Comparison of ENCODE assay signal across 8 cellular contexts in genomic region chr17:40191237-40192208, GRCh38. TPM values are rescaled to one million over a fixed set of nuclear protein-coding genes. Genes with fewer than 3 reads are reported as not detected.
DNase-seq lines count a peak whose midpoint lies in the region; ATAC-seq, FAIRE-seq and TF ChIP-seq lines count a peak whose summit lies in the region.

No MANE protein-coding gene starts in this region.

- peaks cover 37% of the 10 kb centered on the region for H3K4me1 ChIP-seq in HepG2 (ENCODE audit: insufficient read depth, low read length)

- in situ Hi-C loops in HepG2 (cut with HindIII; ENCODE audit: extremely low pct_ligation_motif_present, low pct_unique_long_range_greater_than_20kb) = no loop called here

- peak overlapping the region; percentile 91 for H3K4me2 ChIP-seq in HepG2 (ENCODE audit: low read depth, low read length)

- TF ChIP-seq RAD21 in HepG2 (CRISPR knock-in tag; IDR thresholded peaks at IDR 0.05) = peak; percentile 50

- no peaks in the 10 kb centered on the region for H3K9me3 ChIP-seq in HepG2 (ENCODE audit: low read length)

- BruUV-seq in HepG2 (replicated peaks; lab: Mats Ljungman, UMichigan) = no TSS peak

- no peaks in the 10 kb centered on the region for H3K79me2 ChIP-seq in HepG2 (ENCODE audit: insufficient read depth, low read length)

- intact Hi-C loops in activated CD4-positive, alpha-beta T cell treated with anti-CD3 and anti-CD28 coated beads, Interleukin-2, amount 10 ng/mL, durations not matched to agents 24 days and 14 days (cut with micrococcal nuclease) = loop anchor here (1.0 to 10.0 kb wide), 2 partner anchors 78 to 177 kb away; partner anchors contain the start of gene CSF3
- intact Hi-C loops in HepG2 (cut with micrococcal nuclease; ENCODE audit: unreplicated experiment) = loop anchor here (2.0 kb wide), 1 partner anchor 179 kb away; no protein-coding TSS in a partner anchor

- H3K9me3 Mint-ChIP-seq in activated CD4-positive, alpha-beta T cell treated with anti-CD3 and anti-CD28 coated beads, Interleukin-2, amount 10 ng/mL, durations not matched to agents 24 days and 14 days = no peaks in the 10 kb centered on the region

- H3K4me3 ChIP-seq in HepG2 (replicated peaks in 1 of 3; ENCODE audit: insufficient read depth in 1 of 3, low read depth in 2 of 3, low read length in 3 of 3) = peak overlapping the region; percentile 61 to 80 (median 79)

- H4K20me1 ChIP-seq in HepG2 (ENCODE audit: insufficient read depth, low read length) = no peaks in the 10 kb centered on the region

- TF ChIP-seq EP300 in HepG2 (IDR thresholded peaks at IDR 0.05; ENCODE audit: low read depth in 2 of 2, low read length in 2 of 2) (no peak), HepG2 (CRISPR knock-in tag; IDR thresholded peaks at IDR 0.05; ENCODE audit: borderline replicate concordance) (no peak)

- peaks cover 11% of the 10 kb centered on the region for H3K4me1 Mint-ChIP-seq in activated CD4-positive, alpha-beta T cell treated with anti-CD3 and anti-CD28 coated beads, Interleukin-2, amount 10 ng/mL, durations not matched to agents 24 days and 14 days

- POLR2A ChIA-PET in HepG2 (lab: Yijun Ruan, JAX) = interaction anchor here (0.7 to 2.5 kb wide), 9 partner anchors 8 to 171 kb away, joined by 3 to 12 read pairs (median 4); partner anchors contain the start of gene CASC3

- CTCF ChIA-PET in HepG2 (lab: Yijun Ruan, JAX; ENCODE audit: low intra/inter-chr PET ratio, low total read pairs) = interaction anchor here (0.9 to 2.2 kb wide), 4 partner anchors 10 to 178 kb away, joined by 4 to 14 read pairs (median 8); no protein-coding TSS in a partner anchor

- 36% methylated on average over 49 of the region's 60 CpGs for WGBS in HepG2 (ENCODE audit: low lambda C conversion rate)

- H3K9ac ChIP-seq in HepG2 (ENCODE audit: insufficient read depth, low read depth, low read length) = peak overlapping the region; percentile 53; the same call in 1 of the 2 replicates

- no peaks in the 10 kb centered on the region for H3K27me3 ChIP-seq in HepG2 (ENCODE audit: control insufficient read depth in 1 of 2, insufficient read depth in 2 of 2, low read length in 2 of 2)

- H3K27ac Mint-ChIP-seq in activated CD4-positive, alpha-beta T cell treated with anti-CD3 and anti-CD28 coated beads, Interleukin-2, amount 10 ng/mL, durations not matched to agents 24 days and 14 days = peak overlapping the region; percentile 76

- H3K36me3 Mint-ChIP-seq in activated CD4-positive, alpha-beta T cell treated with anti-CD3 and anti-CD28 coated beads, Interleukin-2, amount 10 ng/mL, durations not matched to agents 24 days and 14 days (ENCODE audit: low read depth) = peaks cover 6% of the 10 kb centered on the region

- peak overlapping the region; percentile 85 for H3K4me3 Mint-ChIP-seq in activated CD4-positive, alpha-beta T cell treated with anti-CD3 and anti-CD28 coated beads, Interleukin-2, amount 10 ng/mL, durations not matched to agents 24 days and 14 days

- peak; percentile 76 for ATAC-seq in HepG2

- no peaks in the 10 kb centered on the region for H3K36me3 ChIP-seq in HepG2 (replicated peaks in 1 of 2; ENCODE audit: control insufficient read depth in 1 of 2, insufficient read depth in 2 of 2, low read length in 2 of 2)

- H3K27me3 Mint-ChIP-seq in activated CD4-positive, alpha-beta T cell treated with anti-CD3 and anti-CD28 coated beads, Interleukin-2, amount 10 ng/mL, durations not matched to agents 24 days and 14 days = peaks cover 6% of the 10 kb centered on the region

- H3K27ac ChIP-seq in HepG2 (ENCODE audit: extremely low read length, insufficient read depth, low read length) = peak overlapping the region; percentile 53

- H2AFZ ChIP-seq in HepG2 (ENCODE audit: low read length) = no peak overlapping the region

- peak; percentile 76 for FAIRE-seq in HepG2 (lab: Jason Lieb, UNC)
- FAIRE-seq in urothelium cell line (lab: Jason Lieb, UNC) = no peak

- no peak for TF ChIP-seq POLR2A in HepG2 (IDR thresholded peaks at IDR 0.05; ENCODE audit: insufficient read depth in 1 of 2, low read depth in 2 of 2, low read length in 2 of 2)

- TF ChIP-seq CTCF in HepG2 (CRISPR knock-in tag; IDR thresholded peaks at IDR 0.05) = peak; percentile 96

- peak; percentile 61 for DNase-seq in DMS79 (lab: John Stamatoyannopoulos, UW)
- peak; percentile 42 for DNase-seq in GOT3 (lab: John Stamatoyannopoulos, UW)
- peak; percentile 78 for DNase-seq in NCI-H1694 treated with DMSO at 0.1 percent for 48 hours (lab: John Stamatoyannopoulos, UW)
- peak; percentile 91 for DNase-seq in activated CD4-positive, alpha-beta T cell treated with anti-CD3 and anti-CD28 coated beads, Interleukin-2, amount 10 ng/mL, durations not matched to agents 24 days and 14 days
- DNase-seq in dermis blood vessel endothelial cell = peak; percentile 90
- DNase-seq in HepG2 (ENCODE audit: low spot score) = peak; percentile 71
- DNase-seq in stimulated activated CD4-positive, alpha-beta T cell treated with anti-CD3 and anti-CD28 coated beads, Interleukin-2, amount 100 ng/mL, for 48 hours = peak; percentile 56 to 57
- no peak for DNase-seq in urothelium cell line (ENCODE audit: low spot score)

RNA-seq across cellular contexts. Expression of gene RAPGEFL1, which starts 14.3 kb away (rescaled TPM):
- total RNA-seq in activated CD4-positive, alpha-beta T cell treated with anti-CD3 and anti-CD28 coated beads, Interleukin-2, amount 10 ng/mL, durations not matched to agents 24 days and 14 days = 11.5 and 11.9 TPM in 2 replicates
- total RNA-seq in dermis blood vessel endothelial cell = 1.4 and 1.9 TPM in 2 replicates
- 1.1 and 4.5 TPM in 2 replicates for total RNA-seq in HepG2 (2016; rRNA removed; fragmentation: Illumina TruSeq; extraction: Trizol)
- total RNA-seq in HepG2 (2016; cell fraction: cytosol; rRNA removed; fragmentation: Illumina TruSeq; extraction: Trizol; ENCODE audit: low read depth) = 1.5 and 1.9 TPM in 2 replicates
- total RNA-seq in HepG2 (2016; cell fraction: insoluble cytoplasmic fraction; rRNA removed; fragmentation: Illumina TruSeq; extraction: Trizol) = 1.3 and 2.7 TPM in 2 replicates
- 1.7 TPM in 2 replicates for total RNA-seq in HepG2 (2016; cell fraction: membrane; rRNA removed; fragmentation: Illumina TruSeq; extraction: Trizol)
- 4.2 and 4.8 TPM in 2 replicates for total RNA-seq in HepG2 (2016; cell fraction: nucleus; rRNA removed; fragmentation: Illumina TruSeq; extraction: Trizol)
- polyA plus RNA-seq in HepG2 (2011; rRNA removed) = 7.3 and 7.8 TPM in 2 replicates
- polyA plus RNA-seq in HepG2 (2011; cell fraction: cytosol; rRNA removed) = 1.8 and 1.9 TPM in 2 replicates
- 53.9 and 60.7 TPM in 2 replicates for polyA plus RNA-seq in HepG2 (2011; cell fraction: nucleus; rRNA removed)
- 6.4 and 8.2 TPM in 2 replicates for polyA plus RNA-seq in HepG2 (2012)
- 0.27 and 0.35 TPM in 2 replicates for polyA plus RNA-seq in HepG2 (2016; cell fraction: cytosol; fragmentation: Illumina TruSeq; extraction: Trizol; ENCODE audit: low read depth)
- polyA plus RNA-seq in HepG2 (2016; cell fraction: insoluble cytoplasmic fraction; fragmentation: Illumina TruSeq; extraction: Trizol; ENCODE audit: low read depth) = 1.6 and 2.4 TPM in 2 replicates
- 0.85 and 0.91 TPM in 2 replicates for polyA plus RNA-seq in HepG2 (2016; cell fraction: membrane; fragmentation: Illumina TruSeq; extraction: Trizol; ENCODE audit: low read depth)
- 23.6 and 26.4 TPM in 2 replicates for polyA plus RNA-seq in HepG2 (2016; cell fraction: nucleus; fragmentation: Illumina TruSeq; extraction: Trizol; ENCODE audit: insufficient read depth, low read depth)
- polyA minus RNA-seq in HepG2 (2011; rRNA and poly(A)+ RNA removed; ENCODE audit: low replicate concordance) = 4.9 and 19.9 TPM in 2 replicates
- polyA minus RNA-seq in HepG2 (2011; cell fraction: cytosol; rRNA and poly(A)+ RNA removed) = 0.53 and 1.3 TPM in 2 replicates
- 10.6 and 13.8 TPM in 2 replicates for polyA minus RNA-seq in HepG2 (2011; cell fraction: nucleus; rRNA and poly(A)+ RNA removed)

RNA-seq across cellular contexts. Expression of gene WIPF2, which starts 27.6 kb away (rescaled TPM):
- total RNA-seq in activated CD4-positive, alpha-beta T cell treated with anti-CD3 and anti-CD28 coated beads, Interleukin-2, amount 10 ng/mL, durations not matched to agents 24 days and 14 days = 19.9 and 25.5 TPM in 2 replicates
- total RNA-seq in dermis blood vessel endothelial cell (8.5 and 15.5 TPM in 2 replicates), HepG2 (2016; rRNA removed; fragmentation: Illumina TruSeq; extraction: Trizol) (10.8 and 11.8 TPM in 2 replicates)
- 1.2 and 1.4 TPM in 2 replicates for total RNA-seq in HepG2 (2016; cell fraction: cytosol; rRNA removed; fragmentation: Illumina TruSeq; extraction: Trizol; ENCODE audit: low read depth)
- total RNA-seq in HepG2 (2016; cell fraction: insoluble cytoplasmic fraction; rRNA removed; fragmentation: Illumina TruSeq; extraction: Trizol) = 11.1 and 11.4 TPM in 2 replicates
- total RNA-seq in HepG2 (2016; cell fraction: membrane; rRNA removed; fragmentation: Illumina TruSeq; extraction: Trizol) = 7.1 and 7.4 TPM in 2 replicates
- 8.5 and 10.1 TPM in 2 replicates for total RNA-seq in HepG2 (2016; cell fraction: nucleus; rRNA removed; fragmentation: Illumina TruSeq; extraction: Trizol)
- polyA plus RNA-seq in HepG2 (2011; rRNA removed) = 7.2 and 8.3 TPM in 2 replicates
- 3.3 and 3.9 TPM in 2 replicates for polyA plus RNA-seq in HepG2 (2011; cell fraction: cytosol; rRNA removed)
- 6.3 and 6.8 TPM in 2 replicates for polyA plus RNA-seq in HepG2 (2011; cell fraction: nucleus; rRNA removed)
- polyA plus RNA-seq in HepG2 (2012) = 16.2 and 16.9 TPM in 2 replicates
- 1.7 and 1.9 TPM in 2 replicates for polyA plus RNA-seq in HepG2 (2016; cell fraction: cytosol; fragmentation: Illumina TruSeq; extraction: Trizol; ENCODE audit: low read depth)
- polyA plus RNA-seq in HepG2 (2016; cell fraction: insoluble cytoplasmic fraction; fragmentation: Illumina TruSeq; extraction: Trizol; ENCODE audit: low read depth) = 14.6 and 18.9 TPM in 2 replicates
- polyA plus RNA-seq in HepG2 (2016; cell fraction: membrane; fragmentation: Illumina TruSeq; extraction: Trizol; ENCODE audit: low read depth) = 4.5 and 5.5 TPM in 2 replicates
- 17.7 and 23.9 TPM in 2 replicates for polyA plus RNA-seq in HepG2 (2016; cell fraction: nucleus; fragmentation: Illumina TruSeq; extraction: Trizol; ENCODE audit: insufficient read depth, low read depth)
- 10.7 and 12.1 TPM in 2 replicates for polyA minus RNA-seq in HepG2 (2011; rRNA and poly(A)+ RNA removed; ENCODE audit: low replicate concordance)
- polyA minus RNA-seq in HepG2 (2011; cell fraction: cytosol; rRNA and poly(A)+ RNA removed) = 8.1 and 9.5 TPM in 2 replicates
- 7.2 and 8.5 TPM in 2 replicates for polyA minus RNA-seq in HepG2 (2011; cell fraction: nucleus; rRNA and poly(A)+ RNA removed)

RNA-seq across cellular contexts. Expression of gene CASC3, which starts 51.2 kb away (rescaled TPM):
- total RNA-seq in activated CD4-positive, alpha-beta T cell treated with anti-CD3 and anti-CD28 coated beads, Interleukin-2, amount 10 ng/mL, durations not matched to agents 24 days and 14 days = 108 and 109 TPM in 2 replicates
- total RNA-seq in dermis blood vessel endothelial cell (26.4 and 31.6 TPM in 2 replicates), HepG2 (2016; rRNA removed; fragmentation: Illumina TruSeq; extraction: Trizol) (29.6 and 30.8 TPM in 2 replicates)
- 27.8 and 32.3 TPM in 2 replicates for total RNA-seq in HepG2 (2016; cell fraction: cytosol; rRNA removed; fragmentation: Illumina TruSeq; extraction: Trizol; ENCODE audit: low read depth)
- total RNA-seq in HepG2 (2016; cell fraction: insoluble cytoplasmic fraction; rRNA removed; fragmentation: Illumina TruSeq; extraction: Trizol) = 26.4 and 32.2 TPM in 2 replicates
- 28.8 and 30.1 TPM in 2 replicates for total RNA-seq in HepG2 (2016; cell fraction: membrane; rRNA removed; fragmentation: Illumina TruSeq; extraction: Trizol)
- 30.8 and 38.1 TPM in 2 replicates for total RNA-seq in HepG2 (2016; cell fraction: nucleus; rRNA removed; fragmentation: Illumina TruSeq; extraction: Trizol)
- 60.9 and 62.9 TPM in 2 replicates for polyA plus RNA-seq in HepG2 (2011; rRNA removed)
- 25.1 and 35.9 TPM in 2 replicates for polyA plus RNA-seq in HepG2 (2011; cell fraction: cytosol; rRNA removed)
- 142 and 152 TPM in 2 replicates for polyA plus RNA-seq in HepG2 (2011; cell fraction: nucleus; rRNA removed)
- polyA plus RNA-seq in HepG2 (2012) = 70.7 and 76.1 TPM in 2 replicates
- 5.4 and 6.1 TPM in 2 replicates for polyA plus RNA-seq in HepG2 (2016; cell fraction: cytosol; fragmentation: Illumina TruSeq; extraction: Trizol; ENCODE audit: low read depth)
- 32.0 and 41.3 TPM in 2 replicates for polyA plus RNA-seq in HepG2 (2016; cell fraction: insoluble cytoplasmic fraction; fragmentation: Illumina TruSeq; extraction: Trizol; ENCODE audit: low read depth)
- 18.7 and 20.0 TPM in 2 replicates for polyA plus RNA-seq in HepG2 (2016; cell fraction: membrane; fragmentation: Illumina TruSeq; extraction: Trizol; ENCODE audit: low read depth)
- polyA plus RNA-seq in HepG2 (2016; cell fraction: nucleus; fragmentation: Illumina TruSeq; extraction: Trizol; ENCODE audit: insufficient read depth, low read depth) = 74.6 and 84.0 TPM in 2 replicates
- polyA minus RNA-seq in HepG2 (2011; rRNA and poly(A)+ RNA removed; ENCODE audit: low replicate concordance) = 60.8 and 70.8 TPM in 2 replicates
- polyA minus RNA-seq in HepG2 (2011; cell fraction: cytosol; rRNA and poly(A)+ RNA removed) = 20.8 and 24.8 TPM in 2 replicates
- 59.5 and 60.8 TPM in 2 replicates for polyA minus RNA-seq in HepG2 (2011; cell fraction: nucleus; rRNA and poly(A)+ RNA removed)
